In the genomic region with DNA sequence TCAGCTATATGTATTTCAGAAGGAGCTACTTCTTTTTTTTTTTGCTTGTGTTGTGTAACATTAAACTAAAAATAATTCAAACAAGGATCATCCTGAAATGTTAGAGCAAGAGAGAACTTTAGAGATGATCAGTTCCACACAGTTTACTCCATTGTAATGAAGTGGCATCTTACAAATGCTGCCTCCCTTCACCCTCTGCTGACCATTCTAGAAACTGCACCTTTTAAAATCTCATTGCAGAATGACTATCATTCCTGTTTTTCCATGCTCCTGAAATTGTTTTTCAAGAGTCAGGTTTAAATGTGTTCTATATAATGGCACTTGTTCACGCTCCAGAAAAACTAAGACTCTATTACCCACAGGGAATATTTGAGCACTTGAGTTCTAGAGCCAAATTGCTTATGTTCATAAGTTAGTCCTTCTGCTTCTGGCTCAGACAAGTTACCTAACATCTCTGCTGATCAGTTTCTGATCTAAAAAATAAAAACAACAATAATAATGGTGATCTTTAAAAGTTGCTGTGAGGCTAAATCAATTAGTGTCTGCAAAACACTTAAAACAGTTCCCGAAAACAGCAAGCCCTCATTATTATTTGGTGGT, we compare ENCODE assay signal across 9 cellular contexts. TPM values are rescaled to one million over a fixed set of nuclear protein-coding genes. Genes with fewer than 3 reads are reported as not detected.
DNase-seq lines count a peak whose midpoint lies in the region; ATAC-seq, FAIRE-seq and TF ChIP-seq lines count a peak whose summit lies in the region.
"Had no signal": no experiment of that assay in that cellular context is flagged by ENCODE, and none has a peak within 500 bp of the region (broad histone marks: within the 10 kb centered on the region; RNA-seq: fewer than 3 reads in every experiment).

No MANE protein-coding gene starts in this region.

- H3K9ac ChIP-seq in K562 (ENCODE audit: insufficient read depth in 1 of 2, low read depth in 2 of 2, low read length in 2 of 2) = no peak overlapping the region

- DNase-seq in NCI-H2081 (lab: John Stamatoyannopoulos, UW) = peak; percentile 25 to 32
- DNase-seq in NCI-H2081 treated with DMSO at 0.1 percent for 48 hours (lab: John Stamatoyannopoulos, UW) = no peak
- DNase-seq in HAP-1 (ENCODE audit: low spot score in 2 of 2) = peak; percentile 42 to 52
- peak; percentile 64 for DNase-seq in NCI-H1694 (lab: John Stamatoyannopoulos, UW)
- peak; percentile 34 to 52 (median 44) for DNase-seq in K562 (ENCODE audit: extremely low read depth in 1 of 4, low spot score in 3 of 4)
- DNase-seq in left lung = no peak
- no peak for DNase-seq in GOT3 (lab: John Stamatoyannopoulos, UW)
- DNase-seq in effector memory CD8-positive, alpha-beta T cell = no peak

- TF ChIP-seq RAD21 in K562 (CRISPR knock-in tag; conservative IDR thresholded peaks at IDR 0.05 in 1 of 2, IDR thresholded peaks at IDR 0.05 in 1 of 2) = peak; percentile 87 to 95

- peaks cover 5 to 16% of the 10 kb centered on the region in 2 donors for H3K27me3 Mint-ChIP-seq in effector memory CD8-positive, alpha-beta T cell

- no peaks in the 10 kb centered on the region for H3K36me3 Mint-ChIP-seq in effector memory CD8-positive, alpha-beta T cell (ENCODE audit: insufficient read depth)
- H3K36me3 Mint-ChIP-seq: CD4-positive, alpha-beta memory T cell had no signal

- CTCF ChIA-PET in K562 (lab: Yijun Ruan, JAX; ENCODE audit: low intra/inter-chr PET ratio) = interaction anchor here (1.1 to 2.4 kb wide), 3 partner anchors 367 to 860 kb away, joined by 3 to 14 read pairs (median 9); no protein-coding TSS in a partner anchor

- no peaks in the 10 kb centered on the region for H4K20me1 ChIP-seq in K562 (replicated peaks; ENCODE audit: control insufficient read depth, insufficient read depth, low read length)

- H3K4me2 ChIP-seq in K562 (ENCODE audit: insufficient read depth, low read length) = no peak overlapping the region

- in situ Hi-C loops in HAP-1 (cut with MboI; ENCODE audit: low sequenced_read_pairs) (loop anchor here (25.0 kb wide), 1 partner anchor 370 kb away; no protein-coding TSS in a partner anchor), K562 (cut with MboI) (no loop called here)

- ATAC-seq in K562 (peak; percentile 89), left lung (peak; percentile 79)
- ATAC-seq in effector memory CD8-positive, alpha-beta T cell (replicated peaks) = no peak

- H3K9me3 ChIP-seq in HAP-1 (no peaks in the 10 kb centered on the region), K562 (replicated peaks; ENCODE audit: control insufficient read depth, insufficient read depth, low read depth, low read length) (no peaks in the 10 kb centered on the region), left lung (no peaks in the 10 kb centered on the region)

- TF ChIP-seq EP300 in K562 (IDR thresholded peaks at IDR 0.05; ENCODE audit: low read length) = no peak

- peak; percentile 83 for FAIRE-seq in K562 (lab: Jason Lieb, UNC)

- no peak overlapping the region for H3K4me3 Mint-ChIP-seq in effector memory CD8-positive, alpha-beta T cell
- H3K4me3 Mint-ChIP-seq: CD4-positive, alpha-beta memory T cell had no signal

- H3K36me3 ChIP-seq in HAP-1 (replicated peaks) (no peaks in the 10 kb centered on the region), K562 (ENCODE audit: control insufficient read depth, insufficient read depth, low read length) (no peaks in the 10 kb centered on the region), left lung (no peaks in the 10 kb centered on the region)

- H3K9me3 Mint-ChIP-seq in effector memory CD8-positive, alpha-beta T cell = no peaks in the 10 kb centered on the region

- TF ChIP-seq CTCF in K562 (IDR thresholded peaks at IDR 0.05 in 2 of 3, conservative IDR thresholded peaks at IDR 0.05 in 1 of 3; ENCODE audit: insufficient read depth in 2 of 3, low read depth in 1 of 3, low read length in 3 of 3) (peak; percentile 63 to 77 (median 70); a peak in 5 of 6 replicates), left lung (IDR thresholded peaks at IDR 0.05) (peak; percentile 35 to 52)

- no TSS peak for BruUV-seq in K562 (replicated peaks; lab: Mats Ljungman, UMichigan)

- no peak overlapping the region for H3K27ac ChIP-seq in K562 (ENCODE audit: extremely low read depth, low read depth, low read length)
- H3K27ac ChIP-seq in left lung = no peak overlapping the region

- POLR2A ChIA-PET in K562 (lab: Yijun Ruan, JAX) = interaction anchor here (0.7 kb wide), 1 partner anchor 174 kb away, joined by 4 read pairs; no protein-coding TSS in a partner anchor

- H3K4me3 ChIP-seq in HAP-1 = no peak overlapping the region
- no peak overlapping the region for H3K4me3 ChIP-seq in K562
- no peak overlapping the region for H3K4me3 ChIP-seq in left lung

- H3K4me1 Mint-ChIP-seq in effector memory CD8-positive, alpha-beta T cell (ENCODE audit: low read depth in 2 of 2) = no peaks in the 10 kb centered on the region
- H3K4me1 Mint-ChIP-seq: CD4-positive, alpha-beta memory T cell had no signal

- H3K79me2 ChIP-seq in K562 (ENCODE audit: control insufficient read depth, insufficient read depth, low read length) = no peaks in the 10 kb centered on the region

- no peaks in the 10 kb centered on the region for H3K9me1 ChIP-seq in K562 (ENCODE audit: control insufficient read depth, insufficient read depth, low read length)

- WGBS in K562 (ENCODE audit: insufficient coverage, low coverage, missing lambda C conversion rate) = 3% methylated on average over 2 of the region's 2 CpGs

- no peak overlapping the region for H2AFZ ChIP-seq in K562 (ENCODE audit: low read depth, low read length)

- H3K27me3 ChIP-seq in HAP-1 (ENCODE audit: low read depth) (peaks cover 6% of the 10 kb centered on the region; the same call in 1 of the 2 replicates), K562 (ENCODE audit: control insufficient read depth in 2 of 2, insufficient read depth in 2 of 2, low read length in 2 of 2) (no peaks in the 10 kb centered on the region), left lung (no peaks in the 10 kb centered on the region)

- H3K27ac Mint-ChIP-seq in effector memory CD8-positive, alpha-beta T cell = no peak overlapping the region
- H3K27ac Mint-ChIP-seq: CD4-positive, alpha-beta memory T cell had no signal

- TF ChIP-seq POLR2A in K562 (conservative IDR thresholded peaks at IDR 0.05) = no peak

- intact Hi-C loops in K562 (cut with micrococcal nuclease) = loop anchor here (1.0 kb wide), 2 partner anchors 367 to 399 kb away; no protein-coding TSS in a partner anchor
- intact Hi-C loops in left lung (cut with DNase I) = no loop called here

- H3K4me1 ChIP-seq in HAP-1 (no peaks in the 10 kb centered on the region), K562 (replicated peaks in 1 of 2; ENCODE audit: control insufficient read depth in 2 of 2, insufficient read depth in 2 of 2, low read length in 2 of 2) (no peaks in the 10 kb centered on the region), left lung (no peaks in the 10 kb centered on the region)

TF ChIP-seq in K562, 482 proteins besides CTCF, POLR2A, EP300 and RAD21:
- TF ChIP-seq SMAD1 (IDR thresholded peaks at IDR 0.05; ENCODE audit: low read depth, low read length, partially characterized antibody) (no peak), GATA2 (CRISPR knock-in tag; IDR thresholded peaks at IDR 0.05) (no peak), STAT5B (CRISPR knock-in tag; IDR thresholded peaks at IDR 0.05) (no peak), DEAF1 (CRISPR knock-in tag; IDR thresholded peaks at IDR 0.05) (peak; percentile 67), NFE2 (IDR thresholded peaks at IDR 0.05; ENCODE audit: low read depth) (0 out of 2 replicates have a peak, but pooled peaks have one; percentile 14), PPARD (CRISPR knock-in tag; IDR thresholded peaks at IDR 0.05) (no peak), KAT7 (CRISPR knock-in tag; IDR thresholded peaks at IDR 0.05; ENCODE audit: borderline replicate concordance) (no peak), SMC3 (conservative IDR thresholded peaks at IDR 0.05; ENCODE audit: insufficient read depth, low read depth, low read length) (peak; percentile 70), CBFB (CRISPR knock-in tag; IDR thresholded peaks at IDR 0.05) (no peak)

RNA-seq across cellular contexts. Expression of gene SLC44A5, which starts 21.5 kb away (rescaled TPM):
- total RNA-seq in K562 (2011; cell fraction: chromatin; rRNA removed; ENCODE audit: low replicate concordance) = 8.0 and 18.5 TPM in 2 replicates
- 3.5 and 4.7 TPM in 2 replicates for total RNA-seq in K562 (2011; cell fraction: nucleolus; rRNA removed)
- 8.0 and 13.5 TPM in 2 replicates for total RNA-seq in K562 (2011; cell fraction: nucleoplasm; rRNA removed)
- total RNA-seq in K562 (2014; rRNA removed) (1.2 and 2.1 TPM in 2 replicates), K562 (2014; rRNA removed; fragmentation: Illumina TruSeq; extraction: Trizol) (4.3 and 4.5 TPM in 2 replicates), K562 (2015; rRNA removed; fragmentation: Illumina TruSeq; extraction: Trizol) (3.1 and 3.4 TPM in 2 replicates), K562 (2021) (1.9 and 2.1 TPM in 2 replicates), left lung (under 1 TPM; 0.09 to 0.16 TPM)
- polyA plus RNA-seq in K562 (2011; rRNA removed) (4.1 and 10.1 TPM in 2 replicates), K562 (2014; fragmentation: Illumina TruSeq; extraction: Trizol) (3.2 and 3.6 TPM in 2 replicates), K562 (2014; fragmentation: Nextera tagmentation; extraction: Ambion mirVana) (1 to 10 TPM; 1.2 to 1.8 TPM), K562 (2014; rRNA removed) (3.2 and 4.1 TPM in 2 replicates)
- polyA plus RNA-seq in K562 (2011; cell fraction: cytosol; rRNA removed) = 1.00 and 1.2 TPM in 2 replicates
- 4.9 and 12.0 TPM in 2 replicates for polyA plus RNA-seq in K562 (2011; cell fraction: nucleus; rRNA removed)
- polyA plus RNA-seq in K562 (2012) = 2.0 and 5.6 TPM in 2 replicates
- 3.1 and 7.0 TPM in 2 replicates for polyA minus RNA-seq in K562 (2011; rRNA and poly(A)+ RNA removed)
- polyA minus RNA-seq in K562 (2011; cell fraction: cytosol; rRNA and poly(A)+ RNA removed) = 0.36 and 2.0 TPM in 2 replicates
- 4.0 and 7.0 TPM in 2 replicates for polyA minus RNA-seq in K562 (2011; cell fraction: nucleus; rRNA and poly(A)+ RNA removed)

Comparison
In these comparisons a context has a peak if more than half of its experiments do, and no peak if none do; other contexts are left out.
1. DNase-seq: peak in NCI-H2081 (2 of 2), HAP-1 (2 of 2), NCI-H1694 (single experiment) and K562 (4 of 4); none in NCI-H2081 treated with DMSO at 0.1 percent for 48 hours (single experiment), left lung (0 of 2), GOT3 (single experiment) and effector memory CD8-positive, alpha-beta T cell (0 of 3).